ENCODE assay signal across 20 cellular contexts in the genomic region with DNA sequence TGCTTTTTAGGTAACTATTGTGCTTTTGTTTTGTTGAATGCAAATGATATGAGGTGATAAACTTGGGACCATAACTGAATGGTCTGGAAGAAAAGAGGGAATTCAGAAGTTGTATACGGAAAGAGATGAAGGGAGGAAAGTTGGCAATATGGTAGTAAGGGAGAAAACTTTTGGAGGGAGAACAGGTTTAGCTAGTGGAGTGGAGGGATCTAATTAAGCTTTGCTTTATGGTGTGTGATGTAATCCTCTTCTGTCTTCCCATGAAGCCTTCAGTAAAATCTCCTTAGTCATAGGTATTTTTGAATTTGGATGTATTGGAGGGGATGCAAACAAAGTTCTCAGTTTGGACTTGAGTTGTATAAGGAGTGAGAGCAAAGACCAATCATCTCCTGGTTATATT.
"Had no signal": no experiment of that assay in that cellular context is flagged by ENCODE, and none has a peak within 500 bp of the region (broad histone marks: within the 10 kb centered on the region; RNA-seq: fewer than 3 reads in every experiment).

No MANE protein-coding gene starts in this region.

- H3K27ac ChIP-seq: left ventricle myocardium inferior, sigmoid colon, tibial artery had no signal

- H3K36me3 ChIP-seq: gastrocnemius medialis, left ventricle myocardium inferior, neutrophil, pancreas, sigmoid colon, tibial artery had no signal

- FAIRE-seq: pancreas, urothelium cell line had no signal

- H3K9me3 ChIP-seq: body of pancreas, gastrocnemius medialis, left ventricle myocardium inferior, neutrophil, pancreas, sigmoid colon, tibial artery had no signal

- H3K27me3 ChIP-seq: body of pancreas, gastrocnemius medialis, neutrophil, pancreas, sigmoid colon, tibial artery had no signal

- H3K4me3 ChIP-seq: body of pancreas, gastrocnemius medialis, left ventricle myocardium inferior, pancreas, sigmoid colon, tibial artery had no signal

- ATAC-seq: activated T-cell treated with anti-CD3 and anti-CD28 coated beads, Interleukin-2, amount 50 U/mL, for 4 hours; body of pancreas; gastrocnemius medialis; naive thymus-derived CD8-positive, alpha-beta T cell; pancreas; stimulated activated naive B cell treated with anti-CD40 and anti-IgM and Interleukin-4, amounts not matched to agents 10 μg/mL and 1 μg/mL and 100 μg/mL, for 72 hours had no signal

- DNase-seq: activated CD4-positive, alpha-beta T cell treated with anti-CD3 and anti-CD28 coated beads, Interleukin-2, amount 50 U/mL, for 1 hour; activated CD8-positive, alpha-beta memory T cell treated with anti-CD3 and anti-CD28 coated beads, Interleukin-2, amount 50 U/mL, for 4 hours; activated naive CD4-positive, alpha-beta T cell treated with anti-CD3 and anti-CD28 coated beads for 36 hours; activated T-cell treated with anti-CD3 and anti-CD28 coated beads, Interleukin-2, amount 50 U/mL, for 4 hours; body of pancreas; dermis blood vessel endothelial cell; effector memory CD4-positive, alpha-beta T cell; gastrocnemius medialis; head of caudate nucleus; kidney glomerular epithelial cell; left ventricle myocardium inferior; naive thymus-derived CD8-positive, alpha-beta T cell; pancreas; stimulated activated naive B cell treated with anti-CD40 and anti-IgM and Interleukin-4, amounts not matched to agents 10 μg/mL and 1 μg/mL and 100 μg/mL, for 72 hours; T-helper 1 cell; T-helper 9 cell; tibial artery had no signal
